ENCODE assay signal across 30 cellular contexts in genomic region chr3:25895031-25895430, GRCh38.
"Had no signal": no experiment of that assay in that cellular context is flagged by ENCODE, and none has a peak within 500 bp of the region (broad histone marks: within the 10 kb centered on the region; RNA-seq: fewer than 3 reads in every experiment).

No MANE protein-coding gene starts in this region.

- H3K27me3 ChIP-seq: breast epithelium, cardiac muscle cell, colonic mucosa, gastroesophageal sphincter, heart right ventricle had no signal

- DNase-seq: activated CD4-positive, alpha-beta memory T cell treated with anti-CD3 and anti-CD28 coated beads for 36 hours; activated CD4-positive, alpha-beta T cell treated with anti-CD3 and anti-CD28 coated beads for 36 hours; activated CD4-positive, alpha-beta T cell treated with anti-CD3 and anti-CD28 coated beads, Interleukin-2, amount 10 ng/mL, durations not matched to agents 24 days and 14 days; activated CD4-positive, CD25-positive, alpha-beta regulatory T cell; activated CD4-positive, CD25-positive, alpha-beta regulatory T cell treated with anti-CD3 and anti-CD28 coated beads, Interleukin-2, amount 50 U/mL, for 72 hours; activated CD8-positive, alpha-beta memory T cell treated with anti-CD3 and anti-CD28 coated beads, Interleukin-2, amount 10 ng/mL, durations not matched to agents 7 days and 5 days; activated CD8-positive, alpha-beta memory T cell treated with anti-CD3 and anti-CD28 coated beads, Interleukin-2, amount 50 U/mL, for 4 hours; activated CD8-positive, alpha-beta T cell treated with anti-CD3 and anti-CD28 coated beads, Interleukin-2, amount 10 ng/mL, durations not matched to agents 7 days and 5 days; activated effector memory CD4-positive, alpha-beta T cell treated with anti-CD3 and anti-CD28 coated beads, Interleukin-2, amount 50 U/mL, for 16 hours; activated naive CD4-positive, alpha-beta T cell treated with anti-CD3 and anti-CD28 coated beads for 36 hours; activated naive CD8-positive, alpha-beta T cell treated with anti-CD3 and anti-CD28 coated beads for 36 hours; activated naive CD8-positive, alpha-beta T cell treated with anti-CD3 and anti-CD28 coated beads, Interleukin-2, amount 50 U/mL, for 24 hours; activated T-cell treated with anti-CD3 and anti-CD28 coated beads, Interleukin-2, amount 50 U/mL, for 1 hour; activated T-cell treated with anti-CD3 and anti-CD28 coated beads, Interleukin-2, amount 50 U/mL, for 48 hours; adrenal gland; amygdala; aorta; central memory CD4-positive, alpha-beta T cell; cerebellar nuclear complex; colonic mucosa; effector CD8-positive, alpha-beta T cell; esophagus squamous epithelium; foreskin melanocyte; heart right ventricle; T-helper 17 cell; T1000 had no signal

- H3K9me3 ChIP-seq: adrenal gland, breast epithelium, colonic mucosa, esophagus squamous epithelium, gastroesophageal sphincter, heart right ventricle had no signal

- H3K4me3 ChIP-seq: adrenal gland, breast epithelium, cardiac muscle cell, colonic mucosa, esophagus squamous epithelium, gastroesophageal sphincter, heart right ventricle had no signal

- ATAC-seq: activated CD4-positive, alpha-beta T cell treated with anti-CD3 and anti-CD28 coated beads for 36 hours; activated CD8-positive, alpha-beta memory T cell treated with anti-CD3 and anti-CD28 coated beads, Interleukin-2, amount 10 ng/mL, durations not matched to agents 7 days and 5 days; activated CD8-positive, alpha-beta T cell treated with anti-CD3 and anti-CD28 coated beads, Interleukin-2, amount 10 ng/mL, durations not matched to agents 7 days and 5 days; activated naive CD8-positive, alpha-beta T cell treated with anti-CD3 and anti-CD28 coated beads, Interleukin-2, amount 50 U/mL, for 24 hours; gastroesophageal sphincter; heart right ventricle; T-helper 17 cell had no signal

- H3K36me3 ChIP-seq: adrenal gland, breast epithelium, cardiac muscle cell, colonic mucosa, esophagus squamous epithelium, gastroesophageal sphincter, heart right ventricle had no signal

- H3K4me1 ChIP-seq: adrenal gland, breast epithelium, colonic mucosa, esophagus squamous epithelium, gastroesophageal sphincter, heart right ventricle had no signal

- H3K27ac ChIP-seq: adrenal gland, breast epithelium, cardiac muscle cell, colonic mucosa, epithelial cell of prostate, esophagus squamous epithelium, gastroesophageal sphincter, heart right ventricle had no signal
